Comparison of ENCODE assay signal across 8 cellular contexts in genomic region chrX:123422875-123423274, GRCh38.
A peak's percentile ranks its signal among the peaks of the same experiment; 100 is the strongest.
DNase-seq lines count a peak whose midpoint lies in the region; ATAC-seq lines count a peak whose summit lies in the region.

No MANE protein-coding gene starts in this region.

- no peaks in the 10 kb centered on the region for H3K4me1 Mint-ChIP-seq in activated CD4-positive, alpha-beta memory T cell treated with anti-CD3 and anti-CD28 coated beads, Interleukin-2, amount 10 ng/mL, durations not matched to agents 7 days and 5 days

- H3K27ac Mint-ChIP-seq in activated CD4-positive, alpha-beta memory T cell treated with anti-CD3 and anti-CD28 coated beads, Interleukin-2, amount 10 ng/mL, durations not matched to agents 7 days and 5 days, result no peak overlapping the region

- no peak overlapping the region for H3K9ac ChIP-seq in adipocyte (ENCODE audit: low read length)

- H3K9me3 Mint-ChIP-seq in activated CD4-positive, alpha-beta memory T cell treated with anti-CD3 and anti-CD28 coated beads, Interleukin-2, amount 10 ng/mL, durations not matched to agents 7 days and 5 days, result no peaks in the 10 kb centered on the region

- DNase-seq in D341Med (ENCODE audit: low spot score) (peak; percentile 25), adipocyte (ENCODE audit: low read depth) (peak; percentile 54), left colon (peak in 1 of 2 donors; percentile 3), NCI-H2107 treated with DMSO at 0.1 percent for 48 hours (lab: John Stamatoyannopoulos, UW; ENCODE audit: unreplicated experiment) (no peak), NCI-H526 treated with DMSO at 0.1 percent for 48 hours (lab: John Stamatoyannopoulos, UW) (no peak)
- DNase-seq in activated CD4-positive, alpha-beta memory T cell treated with anti-CD3 and anti-CD28 coated beads, Interleukin-2, amount 10 ng/mL, durations not matched to agents 7 days and 5 days, result no peak

- no peaks in the 10 kb centered on the region for H3K27me3 ChIP-seq in adipocyte (replicated peaks; ENCODE audit: control insufficient read depth, insufficient read depth, low read length)

- POLR2A ChIA-PET in activated CD4-positive, alpha-beta memory T cell treated with anti-CD3 and anti-CD28 coated beads, Interleukin-2, amount 10 ng/mL, durations not matched to agents 7 days and 5 days (lab: Charles Lee), result no interaction called here

- no peaks in the 10 kb centered on the region for H3K36me3 Mint-ChIP-seq in activated CD4-positive, alpha-beta memory T cell treated with anti-CD3 and anti-CD28 coated beads, Interleukin-2, amount 10 ng/mL, durations not matched to agents 7 days and 5 days (ENCODE audit: low read depth)

- no peaks in the 10 kb centered on the region for H3K9me3 ChIP-seq in adipocyte (ENCODE audit: control insufficient read depth, low read length)

- H3K36me3 ChIP-seq in adipocyte (ENCODE audit: control insufficient read depth, insufficient read depth, low read length, severe bottlenecking), result no peaks in the 10 kb centered on the region

- intact Hi-C loops in left colon (cut with DNase I, micrococcal nuclease), result no loop called here

- H3K4me1 ChIP-seq in adipocyte (ENCODE audit: control insufficient read depth, insufficient read depth, low read length), result peaks cover 22% of the 10 kb centered on the region

- peaks cover 3% of the 10 kb centered on the region for H3K27me3 Mint-ChIP-seq in activated CD4-positive, alpha-beta memory T cell treated with anti-CD3 and anti-CD28 coated beads, Interleukin-2, amount 10 ng/mL, durations not matched to agents 7 days and 5 days

- no peak overlapping the region for H3K4me3 ChIP-seq in adipocyte (ENCODE audit: low read length)

- CTCF ChIA-PET in activated CD4-positive, alpha-beta memory T cell treated with anti-CD3 and anti-CD28 coated beads, Interleukin-2, amount 10 ng/mL, durations not matched to agents 7 days and 5 days (lab: Charles Lee), result no interaction called here

- ATAC-seq in HG02763 (IDR thresholded peaks at IDR 0.05; ENCODE audit: unreplicated experiment) (peak; percentile 40), left colon (peak; percentile 56), HG03342 (IDR thresholded peaks at IDR 0.05; ENCODE audit: unreplicated experiment) (no peak)

- no peak overlapping the region for H3K4me3 Mint-ChIP-seq in activated CD4-positive, alpha-beta memory T cell treated with anti-CD3 and anti-CD28 coated beads, Interleukin-2, amount 10 ng/mL, durations not matched to agents 7 days and 5 days

Comparison
In these comparisons a context has a peak if more than half of its experiments do, and no peak if none do; other contexts are left out.
1. DNase-seq: peak in D341Med (single experiment) and adipocyte (single experiment); none in NCI-H2107 treated with DMSO at 0.1 percent for 48 hours (single experiment), NCI-H526 treated with DMSO at 0.1 percent for 48 hours (single experiment) and activated CD4-positive, alpha-beta memory T cell treated with anti-CD3 and anti-CD28 coated beads, Interleukin-2, amount 10 ng/mL, durations not matched to agents 7 days and 5 days (single experiment).